In the genomic region with DNA sequence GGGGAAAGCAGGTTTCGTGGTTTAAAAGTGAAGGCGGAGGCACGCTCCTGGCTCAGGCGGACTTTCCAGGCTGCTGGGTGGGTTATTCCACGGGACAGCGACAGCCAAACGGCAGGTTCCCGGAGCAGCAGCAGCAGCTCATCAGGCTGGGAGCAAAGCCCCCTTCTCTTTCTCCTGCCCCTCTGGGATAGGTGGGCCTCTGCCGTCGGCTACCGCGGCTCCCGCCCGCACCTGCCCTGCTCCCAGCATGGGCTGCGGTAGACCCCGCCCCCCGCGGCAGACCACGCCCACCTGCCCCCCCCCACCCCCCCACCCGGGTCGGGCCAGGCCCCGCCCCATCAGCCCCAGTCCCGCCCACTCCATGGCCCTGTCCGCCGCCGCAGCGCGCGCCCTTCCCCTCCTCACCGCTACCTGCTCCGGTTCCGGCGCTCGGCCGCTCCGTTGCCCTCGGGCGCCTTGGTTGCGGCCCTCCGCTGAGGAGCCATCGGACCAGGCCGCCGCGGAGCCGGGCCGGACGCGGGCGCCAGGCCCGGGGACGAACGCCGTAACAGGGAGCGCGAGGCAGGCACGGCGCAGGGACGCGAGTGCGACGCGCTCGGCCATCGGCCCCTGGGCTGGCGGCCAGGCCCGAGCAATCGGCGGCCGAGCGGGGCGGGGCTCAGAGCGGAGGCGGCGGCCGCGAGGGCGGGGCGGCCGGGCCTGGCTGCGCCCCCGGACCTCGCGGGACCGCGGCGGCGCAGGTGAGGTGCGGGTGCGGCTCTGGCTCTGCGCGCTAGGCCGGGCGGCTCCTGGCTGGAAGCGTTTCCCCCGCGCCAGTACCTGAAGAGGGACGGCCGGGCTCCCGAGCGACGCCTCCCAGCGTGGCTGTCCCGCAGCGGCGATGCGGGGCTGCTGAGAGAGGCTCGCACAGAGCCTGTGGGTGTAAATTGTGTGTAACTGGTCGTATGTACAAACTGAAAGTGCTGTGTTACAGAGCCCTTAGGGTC, we compare ENCODE assay signal across 8 cellular contexts. TPM values are rescaled to one million over a fixed set of nuclear protein-coding genes. Genes with fewer than 3 reads are reported as not detected.
A peak's percentile ranks its signal among the peaks of the same experiment; 100 is the strongest.
DNase-seq lines count a peak whose midpoint lies in the region; ATAC-seq, FAIRE-seq and TF ChIP-seq lines count a peak whose summit lies in the region.

A gene (plus strand): TSS at position 347 of the 986 bp plus-strand sequence. CDS start 1,453 bp downstream, outside the sequence.
A gene with protein sequence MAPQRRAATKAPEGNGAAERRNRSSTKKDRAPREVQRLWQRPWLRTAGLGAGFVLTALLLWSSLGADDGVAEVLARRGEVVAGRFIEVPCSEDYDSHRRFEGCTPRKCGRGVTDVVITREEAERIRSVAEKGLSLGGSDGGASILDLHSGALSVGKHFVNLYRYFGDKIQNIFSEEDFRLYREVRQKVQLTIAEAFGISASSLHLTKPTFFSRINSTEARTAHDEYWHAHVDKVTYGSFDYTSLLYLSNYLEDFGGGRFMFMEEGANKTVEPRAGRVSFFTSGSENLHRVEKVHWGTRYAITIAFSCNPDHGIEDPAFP (minus strand): TSS at position 586 of the 986 bp plus-strand sequence. CDS start 101 bp downstream, at position 485.

- H3K9me3 Mint-ChIP-seq in activated CD4-positive, alpha-beta T cell treated with anti-CD3 and anti-CD28 coated beads, Interleukin-2, amount 10 ng/mL, durations not matched to agents 7 days and 5 days = peaks cover 2% of the 10 kb centered on the region

- peaks cover 43% of the 10 kb centered on the region for H3K4me1 Mint-ChIP-seq in activated CD4-positive, alpha-beta T cell treated with anti-CD3 and anti-CD28 coated beads, Interleukin-2, amount 10 ng/mL, durations not matched to agents 7 days and 5 days

- no peaks in the 10 kb centered on the region for H3K27me3 Mint-ChIP-seq in activated CD4-positive, alpha-beta T cell treated with anti-CD3 and anti-CD28 coated beads, Interleukin-2, amount 10 ng/mL, durations not matched to agents 7 days and 5 days

- CTCF ChIA-PET in activated CD4-positive, alpha-beta T cell treated with anti-CD3 and anti-CD28 coated beads, Interleukin-2, amount 10 ng/mL, durations not matched to agents 7 days and 5 days (lab: Charles Lee) = interaction anchor here (1.4 kb wide), 1 partner anchor 142 kb away, joined by 3 read pairs; no protein-coding TSS in a partner anchor

- no peak for TF ChIP-seq CTCF in left lung (IDR thresholded peaks at IDR 0.05)

- ATAC-seq in HG03439 (IDR thresholded peaks at IDR 0.05; ENCODE audit: unreplicated experiment) (peak; percentile 89), left lung (peak; percentile 95)

- H3K27ac ChIP-seq in BLaER1 (peak within 1 kb of the TSS; percentile 93), left lung (peak within 1 kb of the TSS; percentile 73 to 83)

- POLR2A ChIA-PET in activated CD4-positive, alpha-beta T cell treated with anti-CD3 and anti-CD28 coated beads, Interleukin-2, amount 10 ng/mL, durations not matched to agents 7 days and 5 days (lab: Charles Lee) = interaction anchor here (0.6 to 0.7 kb wide), 4 partner anchors 24 to 174 kb away, joined by 3 to 8 read pairs (median 4); a partner anchor contains a TSS

- peaks cover 48% of the 10 kb centered on the region for H4K20me1 ChIP-seq in BLaER1

- H3K4me3 Mint-ChIP-seq in activated CD4-positive, alpha-beta T cell treated with anti-CD3 and anti-CD28 coated beads, Interleukin-2, amount 10 ng/mL, durations not matched to agents 7 days and 5 days = peak within 1 kb of the TSS; percentile 83

- peak within 1 kb of the TSS; percentile 93 for H3K4me2 ChIP-seq in BLaER1

- no peaks in the 10 kb centered on the region for H3K9me3 ChIP-seq in BLaER1
- H3K9me3 ChIP-seq in left lung = no peaks in the 10 kb centered on the region

- peaks cover 34% of the 10 kb centered on the region for H3K36me3 Mint-ChIP-seq in activated CD4-positive, alpha-beta T cell treated with anti-CD3 and anti-CD28 coated beads, Interleukin-2, amount 10 ng/mL, durations not matched to agents 7 days and 5 days (ENCODE audit: low read depth)

- H3K27me3 ChIP-seq in BLaER1 = no peaks in the 10 kb centered on the region
- H3K27me3 ChIP-seq in left lung = no peaks in the 10 kb centered on the region

- H3K27ac Mint-ChIP-seq in activated CD4-positive, alpha-beta T cell treated with anti-CD3 and anti-CD28 coated beads, Interleukin-2, amount 10 ng/mL, durations not matched to agents 7 days and 5 days = peak within 1 kb of the TSS; percentile 88

- H3K4me3 ChIP-seq in BLaER1 (peak within 1 kb of the TSS; percentile 89), left lung (peak within 1 kb of the TSS; percentile 76 to 86)

- H3K4me1 ChIP-seq in BLaER1 (peaks cover 46% of the 10 kb centered on the region), left lung (peaks cover 8 to 31% of the 10 kb centered on the region in 2 donors)

- peak within 1 kb of the TSS; percentile 90 for H3K9ac ChIP-seq in BLaER1

- FAIRE-seq in GM19239 (lab: Jason Lieb, UNC) = no peak

- H3K36me3 ChIP-seq in BLaER1 (peaks cover 42% of the 10 kb centered on the region), left lung (peaks cover 0 to 18% of the 10 kb centered on the region in 2 donors)

- peak; percentile 90 for DNase-seq in GM19239 (ENCODE audit: insufficient read length, low spot score)
- peak; percentile 83 for DNase-seq in NCI-H510A (lab: John Stamatoyannopoulos, UW)
- peak; percentile 81 for DNase-seq in activated CD4-positive, alpha-beta T cell treated with anti-CD3 and anti-CD28 coated beads, Interleukin-2, amount 10 ng/mL, durations not matched to agents 7 days and 5 days
- peak; percentile 62 for DNase-seq in dedifferentiated amniotic fluid mesenchymal stem cell (ENCODE audit: extremely low spot score)
- DNase-seq in left lung = peak; percentile 81 to 96
- peak; percentile 72 for DNase-seq in stimulated activated CD4-positive, alpha-beta T cell treated with anti-CD3 and anti-CD28 coated beads, Interleukin-2, amount 100 ng/mL, for 4 hours (ENCODE audit: low read depth)

- intact Hi-C loops in left lung (cut with DNase I) = no loop called here

RNA-seq across cellular contexts. Expression of the first gene that starts in this region (rescaled TPM):
- total RNA-seq in activated CD4-positive, alpha-beta T cell treated with anti-CD3 and anti-CD28 coated beads, Interleukin-2, amount 10 ng/mL, durations not matched to agents 7 days and 5 days = 10 to 100 TPM; 65.5 to 70.2 TPM
- 10 to 100 TPM; 28.6 to 34.7 TPM for total RNA-seq in left lung

RNA-seq across cellular contexts. Expression of the second gene that starts in this region (rescaled TPM):
- total RNA-seq in activated CD4-positive, alpha-beta T cell treated with anti-CD3 and anti-CD28 coated beads, Interleukin-2, amount 10 ng/mL, durations not matched to agents 7 days and 5 days = 10 to 100 TPM; 23.8 to 28.0 TPM
- total RNA-seq in left lung = 10 to 100 TPM; 31.0 to 37.9 TPM

Comparison
In these comparisons a context has a peak if more than half of its experiments do, and no peak if none do; other contexts are left out.
1. Peak in every context shown above with its lines: DNase-seq, ATAC-seq, H3K4me3 ChIP-seq and H3K27ac ChIP-seq.